Comparison of ENCODE assay signal across 1 cellular context in genomic region chr1:150186789-150187559, GRCh38.
TF ChIP-seq lines count a peak whose summit lies in the region.

No MANE protein-coding gene starts in this region.

TF ChIP-seq in K562, 482 proteins besides CTCF, POLR2A, EP300 and RAD21 (continued from another document and continues in another):
- TF ChIP-seq, protein P1, sequence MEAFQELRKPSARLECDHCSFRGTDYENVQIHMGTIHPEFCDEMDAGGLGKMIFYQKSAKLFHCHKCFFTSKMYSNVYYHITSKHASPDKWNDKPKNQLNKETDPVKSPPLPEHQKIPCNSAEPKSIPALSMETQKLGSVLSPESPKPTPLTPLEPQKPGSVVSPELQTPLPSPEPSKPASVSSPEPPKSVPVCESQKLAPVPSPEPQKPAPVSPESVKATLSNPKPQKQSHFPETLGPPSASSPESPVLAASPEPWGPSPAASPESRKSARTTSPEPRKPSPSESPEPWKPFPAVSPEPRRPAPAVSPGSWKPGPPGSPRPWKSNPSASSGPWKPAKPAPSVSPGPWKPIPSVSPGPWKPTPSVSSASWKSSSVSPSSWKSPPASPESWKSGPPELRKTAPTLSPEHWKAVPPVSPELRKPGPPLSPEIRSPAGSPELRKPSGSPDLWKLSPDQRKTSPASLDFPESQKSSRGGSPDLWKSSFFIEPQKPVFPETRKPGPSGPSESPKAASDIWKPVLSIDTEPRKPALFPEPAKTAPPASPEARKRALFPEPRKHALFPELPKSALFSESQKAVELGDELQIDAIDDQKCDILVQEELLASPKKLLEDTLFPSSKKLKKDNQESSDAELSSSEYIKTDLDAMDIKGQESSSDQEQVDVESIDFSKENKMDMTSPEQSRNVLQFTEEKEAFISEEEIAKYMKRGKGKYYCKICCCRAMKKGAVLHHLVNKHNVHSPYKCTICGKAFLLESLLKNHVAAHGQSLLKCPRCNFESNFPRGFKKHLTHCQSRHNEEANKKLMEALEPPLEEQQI (IDR thresholded peaks at IDR 0.05) = peak; percentile 26; the same call in 1 of the 2 replicates
- TF ChIP-seq TRIM24 (IDR thresholded peaks at IDR 0.05) (peak; percentile 34 to 46; a peak in 1 of 4 replicates), POLR2H (tag; IDR thresholded peaks at IDR 0.05; ENCODE audit: low read depth) (no peak; the same call in 1 of the 2 replicates), NFE2 (IDR thresholded peaks at IDR 0.05; ENCODE audit: low read depth) (peak; percentile 76), HDAC2 (IDR thresholded peaks at IDR 0.05) (peak; percentile 58; the same call in 1 of the 2 replicates), DPF2 (IDR thresholded peaks at IDR 0.05) (peak; percentile 69), ZNF197 (CRISPR knock-in tag; IDR thresholded peaks at IDR 0.05; ENCODE audit: low read depth) (0 out of 2 replicates have a peak, but pooled peaks have one; percentile 23), ILF3 (IDR thresholded peaks at IDR 0.05; ENCODE audit: borderline replicate concordance) (no peak), MAFK (IDR thresholded peaks at IDR 0.05; ENCODE audit: low read length) (peak; percentile 86), RBM25 (IDR thresholded peaks at IDR 0.05; ENCODE audit: low read depth, low read length, severe bottlenecking) (peak; percentile 77), BACH1 (tag; IDR thresholded peaks at IDR 0.05) (peak; percentile 88), CCAR2 (IDR thresholded peaks at IDR 0.05; ENCODE audit: low read depth, low read length) (no peak), HNRNPH1 (optimal IDR thresholded peaks at IDR 0.05; ENCODE audit: low read depth, low read length) (no peak), ZNF445 (CRISPR knock-in tag; IDR thresholded peaks at IDR 0.05; ENCODE audit: low read depth) (no peak), HINFP (tag; conservative IDR thresholded peaks at IDR 0.05; ENCODE audit: low read depth) (no peak), FOSL1 (tag; conservative IDR thresholded peaks at IDR 0.05) (peak; percentile 43), ATF1 (CRISPR knock-in tag; IDR thresholded peaks at IDR 0.05) (no peak), ATF1 (tag; IDR thresholded peaks at IDR 0.05) (peak; percentile 44), NFYB (IDR thresholded peaks at IDR 0.05; ENCODE audit: extremely low read depth, insufficient read length) (no peak), MNT (conservative IDR thresholded peaks at IDR 0.05) (0 out of 4 replicates have a peak, but pooled peaks of 1 of the 2 experiments have one; percentile 20), SP1 (CRISPR knock-in tag; IDR thresholded peaks at IDR 0.05) (peak; percentile 33; the same call in 1 of the 2 replicates), ZNF121 (CRISPR knock-in tag; conservative IDR thresholded peaks at IDR 0.05) (peak; percentile 98), PKNOX1 (IDR thresholded peaks at IDR 0.05) (peak; percentile 34; the same call in 1 of the 2 replicates), FUS (optimal IDR thresholded peaks at IDR 0.05; ENCODE audit: low read depth, low read length) (no peak), MEF2D (tag; conservative IDR thresholded peaks at IDR 0.05; ENCODE audit: low read depth) (no peak), ADNP (tag; IDR thresholded peaks at IDR 0.05) (peak; percentile 74), SMARCA4 (IDR thresholded peaks at IDR 0.05) (no peak), TAF9B (IDR thresholded peaks at IDR 0.05; ENCODE audit: partially characterized antibody) (peak; percentile 40), NR2C2 (CRISPR knock-in tag; IDR thresholded peaks at IDR 0.05) (no peak), NR2C2 (tag; IDR thresholded peaks at IDR 0.05) (0 out of 2 replicates have a peak, but pooled peaks have one; percentile 27), SMARCA5 (IDR thresholded peaks at IDR 0.05) (peak; percentile 62), ZNF780A (CRISPR knock-in tag; IDR thresholded peaks at IDR 0.05) (no peak), ARID1B (IDR thresholded peaks at IDR 0.05) (peak; percentile 27; the same call in 1 of the 2 replicates), ZFX (CRISPR knock-in tag; IDR thresholded peaks at IDR 0.05) (no peak)
- TF ChIP-seq, protein P2, sequence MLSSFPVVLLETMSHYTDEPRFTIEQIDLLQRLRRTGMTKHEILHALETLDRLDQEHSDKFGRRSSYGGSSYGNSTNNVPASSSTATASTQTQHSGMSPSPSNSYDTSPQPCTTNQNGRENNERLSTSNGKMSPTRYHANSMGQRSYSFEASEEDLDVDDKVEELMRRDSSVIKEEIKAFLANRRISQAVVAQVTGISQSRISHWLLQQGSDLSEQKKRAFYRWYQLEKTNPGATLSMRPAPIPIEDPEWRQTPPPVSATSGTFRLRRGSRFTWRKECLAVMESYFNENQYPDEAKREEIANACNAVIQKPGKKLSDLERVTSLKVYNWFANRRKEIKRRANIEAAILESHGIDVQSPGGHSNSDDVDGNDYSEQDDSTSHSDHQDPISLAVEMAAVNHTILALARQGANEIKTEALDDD (IDR thresholded peaks at IDR 0.05) = no peak
- TF ChIP-seq, protein P3, sequence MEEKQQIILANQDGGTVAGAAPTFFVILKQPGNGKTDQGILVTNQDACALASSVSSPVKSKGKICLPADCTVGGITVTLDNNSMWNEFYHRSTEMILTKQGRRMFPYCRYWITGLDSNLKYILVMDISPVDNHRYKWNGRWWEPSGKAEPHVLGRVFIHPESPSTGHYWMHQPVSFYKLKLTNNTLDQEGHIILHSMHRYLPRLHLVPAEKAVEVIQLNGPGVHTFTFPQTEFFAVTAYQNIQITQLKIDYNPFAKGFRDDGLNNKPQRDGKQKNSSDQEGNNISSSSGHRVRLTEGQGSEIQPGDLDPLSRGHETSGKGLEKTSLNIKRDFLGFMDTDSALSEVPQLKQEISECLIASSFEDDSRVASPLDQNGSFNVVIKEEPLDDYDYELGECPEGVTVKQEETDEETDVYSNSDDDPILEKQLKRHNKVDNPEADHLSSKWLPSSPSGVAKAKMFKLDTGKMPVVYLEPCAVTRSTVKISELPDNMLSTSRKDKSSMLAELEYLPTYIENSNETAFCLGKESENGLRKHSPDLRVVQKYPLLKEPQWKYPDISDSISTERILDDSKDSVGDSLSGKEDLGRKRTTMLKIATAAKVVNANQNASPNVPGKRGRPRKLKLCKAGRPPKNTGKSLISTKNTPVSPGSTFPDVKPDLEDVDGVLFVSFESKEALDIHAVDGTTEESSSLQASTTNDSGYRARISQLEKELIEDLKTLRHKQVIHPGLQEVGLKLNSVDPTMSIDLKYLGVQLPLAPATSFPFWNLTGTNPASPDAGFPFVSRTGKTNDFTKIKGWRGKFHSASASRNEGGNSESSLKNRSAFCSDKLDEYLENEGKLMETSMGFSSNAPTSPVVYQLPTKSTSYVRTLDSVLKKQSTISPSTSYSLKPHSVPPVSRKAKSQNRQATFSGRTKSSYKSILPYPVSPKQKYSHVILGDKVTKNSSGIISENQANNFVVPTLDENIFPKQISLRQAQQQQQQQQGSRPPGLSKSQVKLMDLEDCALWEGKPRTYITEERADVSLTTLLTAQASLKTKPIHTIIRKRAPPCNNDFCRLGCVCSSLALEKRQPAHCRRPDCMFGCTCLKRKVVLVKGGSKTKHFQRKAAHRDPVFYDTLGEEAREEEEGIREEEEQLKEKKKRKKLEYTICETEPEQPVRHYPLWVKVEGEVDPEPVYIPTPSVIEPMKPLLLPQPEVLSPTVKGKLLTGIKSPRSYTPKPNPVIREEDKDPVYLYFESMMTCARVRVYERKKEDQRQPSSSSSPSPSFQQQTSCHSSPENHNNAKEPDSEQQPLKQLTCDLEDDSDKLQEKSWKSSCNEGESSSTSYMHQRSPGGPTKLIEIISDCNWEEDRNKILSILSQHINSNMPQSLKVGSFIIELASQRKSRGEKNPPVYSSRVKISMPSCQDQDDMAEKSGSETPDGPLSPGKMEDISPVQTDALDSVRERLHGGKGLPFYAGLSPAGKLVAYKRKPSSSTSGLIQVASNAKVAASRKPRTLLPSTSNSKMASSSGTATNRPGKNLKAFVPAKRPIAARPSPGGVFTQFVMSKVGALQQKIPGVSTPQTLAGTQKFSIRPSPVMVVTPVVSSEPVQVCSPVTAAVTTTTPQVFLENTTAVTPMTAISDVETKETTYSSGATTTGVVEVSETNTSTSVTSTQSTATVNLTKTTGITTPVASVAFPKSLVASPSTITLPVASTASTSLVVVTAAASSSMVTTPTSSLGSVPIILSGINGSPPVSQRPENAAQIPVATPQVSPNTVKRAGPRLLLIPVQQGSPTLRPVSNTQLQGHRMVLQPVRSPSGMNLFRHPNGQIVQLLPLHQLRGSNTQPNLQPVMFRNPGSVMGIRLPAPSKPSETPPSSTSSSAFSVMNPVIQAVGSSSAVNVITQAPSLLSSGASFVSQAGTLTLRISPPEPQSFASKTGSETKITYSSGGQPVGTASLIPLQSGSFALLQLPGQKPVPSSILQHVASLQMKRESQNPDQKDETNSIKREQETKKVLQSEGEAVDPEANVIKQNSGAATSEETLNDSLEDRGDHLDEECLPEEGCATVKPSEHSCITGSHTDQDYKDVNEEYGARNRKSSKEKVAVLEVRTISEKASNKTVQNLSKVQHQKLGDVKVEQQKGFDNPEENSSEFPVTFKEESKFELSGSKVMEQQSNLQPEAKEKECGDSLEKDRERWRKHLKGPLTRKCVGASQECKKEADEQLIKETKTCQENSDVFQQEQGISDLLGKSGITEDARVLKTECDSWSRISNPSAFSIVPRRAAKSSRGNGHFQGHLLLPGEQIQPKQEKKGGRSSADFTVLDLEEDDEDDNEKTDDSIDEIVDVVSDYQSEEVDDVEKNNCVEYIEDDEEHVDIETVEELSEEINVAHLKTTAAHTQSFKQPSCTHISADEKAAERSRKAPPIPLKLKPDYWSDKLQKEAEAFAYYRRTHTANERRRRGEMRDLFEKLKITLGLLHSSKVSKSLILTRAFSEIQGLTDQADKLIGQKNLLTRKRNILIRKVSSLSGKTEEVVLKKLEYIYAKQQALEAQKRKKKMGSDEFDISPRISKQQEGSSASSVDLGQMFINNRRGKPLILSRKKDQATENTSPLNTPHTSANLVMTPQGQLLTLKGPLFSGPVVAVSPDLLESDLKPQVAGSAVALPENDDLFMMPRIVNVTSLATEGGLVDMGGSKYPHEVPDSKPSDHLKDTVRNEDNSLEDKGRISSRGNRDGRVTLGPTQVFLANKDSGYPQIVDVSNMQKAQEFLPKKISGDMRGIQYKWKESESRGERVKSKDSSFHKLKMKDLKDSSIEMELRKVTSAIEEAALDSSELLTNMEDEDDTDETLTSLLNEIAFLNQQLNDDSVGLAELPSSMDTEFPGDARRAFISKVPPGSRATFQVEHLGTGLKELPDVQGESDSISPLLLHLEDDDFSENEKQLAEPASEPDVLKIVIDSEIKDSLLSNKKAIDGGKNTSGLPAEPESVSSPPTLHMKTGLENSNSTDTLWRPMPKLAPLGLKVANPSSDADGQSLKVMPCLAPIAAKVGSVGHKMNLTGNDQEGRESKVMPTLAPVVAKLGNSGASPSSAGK (IDR thresholded peaks at IDR 0.05) = 0 out of 2 replicates have a peak, but pooled peaks have one; percentile 7
- TF ChIP-seq, protein P4, sequence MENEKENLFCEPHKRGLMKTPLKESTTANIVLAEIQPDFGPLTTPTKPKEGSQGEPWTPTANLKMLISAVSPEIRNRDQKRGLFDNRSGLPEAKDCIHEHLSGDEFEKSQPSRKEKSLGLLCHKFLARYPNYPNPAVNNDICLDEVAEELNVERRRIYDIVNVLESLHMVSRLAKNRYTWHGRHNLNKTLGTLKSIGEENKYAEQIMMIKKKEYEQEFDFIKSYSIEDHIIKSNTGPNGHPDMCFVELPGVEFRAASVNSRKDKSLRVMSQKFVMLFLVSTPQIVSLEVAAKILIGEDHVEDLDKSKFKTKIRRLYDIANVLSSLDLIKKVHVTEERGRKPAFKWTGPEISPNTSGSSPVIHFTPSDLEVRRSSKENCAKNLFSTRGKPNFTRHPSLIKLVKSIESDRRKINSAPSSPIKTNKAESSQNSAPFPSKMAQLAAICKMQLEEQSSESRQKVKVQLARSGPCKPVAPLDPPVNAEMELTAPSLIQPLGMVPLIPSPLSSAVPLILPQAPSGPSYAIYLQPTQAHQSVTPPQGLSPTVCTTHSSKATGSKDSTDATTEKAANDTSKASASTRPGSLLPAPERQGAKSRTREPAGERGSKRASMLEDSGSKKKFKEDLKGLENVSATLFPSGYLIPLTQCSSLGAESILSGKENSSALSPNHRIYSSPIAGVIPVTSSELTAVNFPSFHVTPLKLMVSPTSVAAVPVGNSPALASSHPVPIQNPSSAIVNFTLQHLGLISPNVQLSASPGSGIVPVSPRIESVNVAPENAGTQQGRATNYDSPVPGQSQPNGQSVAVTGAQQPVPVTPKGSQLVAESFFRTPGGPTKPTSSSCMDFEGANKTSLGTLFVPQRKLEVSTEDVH (IDR thresholded peaks at IDR 0.05; ENCODE audit: low read depth, partially characterized antibody) = peak; percentile 40
- TF ChIP-seq, protein P5, sequence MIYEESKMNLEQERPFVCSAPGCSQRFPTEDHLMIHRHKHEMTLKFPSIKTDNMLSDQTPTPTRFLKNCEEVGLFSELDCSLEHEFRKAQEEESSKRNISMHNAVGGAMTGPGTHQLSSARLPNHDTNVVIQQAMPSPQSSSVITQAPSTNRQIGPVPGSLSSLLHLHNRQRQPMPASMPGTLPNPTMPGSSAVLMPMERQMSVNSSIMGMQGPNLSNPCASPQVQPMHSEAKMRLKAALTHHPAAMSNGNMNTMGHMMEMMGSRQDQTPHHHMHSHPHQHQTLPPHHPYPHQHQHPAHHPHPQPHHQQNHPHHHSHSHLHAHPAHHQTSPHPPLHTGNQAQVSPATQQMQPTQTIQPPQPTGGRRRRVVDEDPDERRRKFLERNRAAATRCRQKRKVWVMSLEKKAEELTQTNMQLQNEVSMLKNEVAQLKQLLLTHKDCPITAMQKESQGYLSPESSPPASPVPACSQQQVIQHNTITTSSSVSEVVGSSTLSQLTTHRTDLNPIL (CRISPR knock-in tag; IDR thresholded peaks at IDR 0.05) = no peak
